ENCODE assay signal across 1 cellular context in the genomic region with DNA sequence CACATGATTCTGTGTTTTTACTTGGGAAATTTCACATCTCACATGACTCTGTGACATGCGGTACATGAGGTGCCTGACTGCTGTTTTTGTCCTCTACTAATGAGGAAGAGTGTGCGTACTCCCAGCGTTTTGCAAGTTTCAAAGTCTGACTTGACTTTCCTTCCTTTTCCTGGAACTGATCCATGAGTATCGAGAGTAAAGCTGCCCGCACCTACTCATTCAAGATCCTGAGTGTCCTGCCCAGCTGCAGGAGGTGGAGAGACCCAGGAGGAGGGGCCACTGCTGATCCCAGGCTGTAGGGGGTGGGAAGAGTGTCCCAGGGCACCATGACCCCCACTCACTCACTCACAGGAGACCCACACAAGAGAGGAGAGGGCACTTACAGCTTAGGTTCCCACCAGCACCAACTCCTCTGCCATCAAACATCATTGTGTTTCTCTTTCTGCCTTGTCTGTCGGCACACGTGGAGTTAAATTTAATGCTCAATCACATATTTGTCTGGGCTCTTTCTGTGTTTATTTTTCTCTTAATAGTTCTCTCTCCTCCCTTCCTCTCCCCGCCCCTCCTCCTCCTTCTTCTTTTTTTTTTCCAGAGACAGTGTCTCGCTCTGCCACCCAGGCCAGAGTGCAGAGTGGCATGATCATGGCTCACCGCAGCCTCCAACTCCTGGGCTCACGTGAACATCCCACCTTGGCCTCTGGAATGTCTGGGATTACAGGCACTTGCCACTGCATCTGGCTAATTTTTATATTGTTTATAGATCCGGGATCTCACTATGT.
TF ChIP-seq lines count a peak whose summit lies in the region.

No MANE protein-coding gene starts in this region.

TF ChIP-seq in GM23338, 12 proteins besides CTCF, POLR2A, EP300 and RAD21:
- TF ChIP-seq ZNF114 (CRISPR knock-in tag; IDR thresholded peaks at IDR 0.05), result no peak
- TF ChIP-seq STAT1 (IDR thresholded peaks at IDR 0.05; ENCODE audit: unreplicated experiment), result no peak
- TF ChIP-seq, protein P1, sequence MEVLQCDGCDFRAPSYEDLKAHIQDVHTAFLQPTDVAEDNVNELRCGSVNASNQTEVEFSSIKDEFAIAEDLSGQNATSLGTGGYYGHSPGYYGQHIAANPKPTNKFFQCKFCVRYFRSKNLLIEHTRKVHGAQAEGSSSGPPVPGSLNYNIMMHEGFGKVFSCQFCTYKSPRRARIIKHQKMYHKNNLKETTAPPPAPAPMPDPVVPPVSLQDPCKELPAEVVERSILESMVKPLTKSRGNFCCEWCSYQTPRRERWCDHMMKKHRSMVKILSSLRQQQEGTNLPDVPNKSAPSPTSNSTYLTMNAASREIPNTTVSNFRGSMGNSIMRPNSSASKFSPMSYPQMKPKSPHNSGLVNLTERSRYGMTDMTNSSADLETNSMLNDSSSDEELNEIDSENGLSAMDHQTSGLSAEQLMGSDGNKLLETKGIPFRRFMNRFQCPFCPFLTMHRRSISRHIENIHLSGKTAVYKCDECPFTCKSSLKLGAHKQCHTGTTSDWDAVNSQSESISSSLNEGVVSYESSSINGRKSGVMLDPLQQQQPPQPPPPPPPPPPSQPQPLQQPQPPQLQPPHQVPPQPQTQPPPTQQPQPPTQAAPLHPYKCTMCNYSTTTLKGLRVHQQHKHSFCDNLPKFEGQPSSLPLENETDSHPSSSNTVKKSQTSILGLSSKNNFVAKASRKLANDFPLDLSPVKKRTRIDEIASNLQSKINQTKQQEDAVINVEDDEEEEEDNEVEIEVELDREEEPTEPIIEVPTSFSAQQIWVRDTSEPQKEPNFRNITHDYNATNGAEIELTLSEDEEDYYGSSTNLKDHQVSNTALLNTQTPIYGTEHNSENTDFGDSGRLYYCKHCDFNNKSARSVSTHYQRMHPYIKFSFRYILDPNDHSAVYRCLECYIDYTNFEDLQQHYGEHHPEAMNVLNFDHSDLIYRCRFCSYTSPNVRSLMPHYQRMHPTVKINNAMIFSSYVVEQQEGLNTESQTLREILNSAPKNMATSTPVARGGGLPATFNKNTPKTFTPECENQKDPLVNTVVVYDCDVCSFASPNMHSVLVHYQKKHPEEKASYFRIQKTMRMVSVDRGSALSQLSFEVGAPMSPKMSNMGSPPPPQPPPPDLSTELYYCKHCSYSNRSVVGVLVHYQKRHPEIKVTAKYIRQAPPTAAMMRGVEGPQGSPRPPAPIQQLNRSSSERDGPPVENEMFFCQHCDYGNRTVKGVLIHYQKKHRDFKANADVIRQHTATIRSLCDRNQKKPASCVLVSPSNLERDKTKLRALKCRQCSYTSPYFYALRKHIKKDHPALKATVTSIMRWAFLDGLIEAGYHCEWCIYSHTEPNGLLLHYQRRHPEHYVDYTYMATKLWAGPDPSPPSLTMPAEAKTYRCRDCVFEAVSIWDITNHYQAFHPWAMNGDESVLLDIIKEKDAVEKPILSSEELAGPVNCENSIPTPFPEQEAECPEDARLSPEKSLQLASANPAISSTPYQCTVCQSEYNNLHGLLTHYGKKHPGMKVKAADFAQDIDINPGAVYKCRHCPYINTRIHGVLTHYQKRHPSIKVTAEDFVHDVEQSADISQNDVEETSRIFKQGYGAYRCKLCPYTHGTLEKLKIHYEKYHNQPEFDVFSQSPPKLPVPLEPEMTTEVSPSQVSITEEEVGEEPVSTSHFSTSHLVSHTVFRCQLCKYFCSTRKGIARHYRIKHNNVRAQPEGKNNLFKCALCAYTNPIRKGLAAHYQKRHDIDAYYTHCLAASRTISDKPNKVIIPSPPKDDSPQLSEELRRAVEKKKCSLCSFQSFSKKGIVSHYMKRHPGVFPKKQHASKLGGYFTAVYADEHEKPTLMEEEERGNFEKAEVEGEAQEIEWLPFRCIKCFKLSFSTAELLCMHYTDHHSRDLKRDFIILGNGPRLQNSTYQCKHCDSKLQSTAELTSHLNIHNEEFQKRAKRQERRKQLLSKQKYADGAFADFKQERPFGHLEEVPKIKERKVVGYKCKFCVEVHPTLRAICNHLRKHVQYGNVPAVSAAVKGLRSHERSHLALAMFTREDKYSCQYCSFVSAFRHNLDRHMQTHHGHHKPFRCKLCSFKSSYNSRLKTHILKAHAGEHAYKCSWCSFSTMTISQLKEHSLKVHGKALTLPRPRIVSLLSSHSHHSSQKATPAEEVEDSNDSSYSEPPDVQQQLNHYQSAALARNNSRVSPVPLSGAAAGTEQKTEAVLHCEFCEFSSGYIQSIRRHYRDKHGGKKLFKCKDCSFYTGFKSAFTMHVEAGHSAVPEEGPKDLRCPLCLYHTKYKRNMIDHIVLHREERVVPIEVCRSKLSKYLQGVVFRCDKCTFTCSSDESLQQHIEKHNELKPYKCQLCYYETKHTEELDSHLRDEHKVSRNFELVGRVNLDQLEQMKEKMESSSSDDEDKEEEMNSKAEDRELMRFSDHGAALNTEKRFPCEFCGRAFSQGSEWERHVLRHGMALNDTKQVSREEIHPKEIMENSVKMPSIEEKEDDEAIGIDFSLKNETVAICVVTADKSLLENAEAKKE (CRISPR knock-in tag; IDR thresholded peaks at IDR 0.05), result no peak
- TF ChIP-seq EZH2 (IDR thresholded peaks at IDR 0.05; ENCODE audit: low read depth, unreplicated experiment), result no peak
